Comparison of ENCODE assay signal across 17 cellular contexts in genomic region chr15:40146037-40146436, GRCh38. TPM values are rescaled to one million over a fixed set of nuclear protein-coding genes. Genes with fewer than 3 reads are reported as not detected.
DNase-seq lines count a peak whose midpoint lies in the region; ATAC-seq, FAIRE-seq and TF ChIP-seq lines count a peak whose summit lies in the region.
"Had no signal": no experiment of that assay in that cellular context is flagged by ENCODE, and none has a peak within 500 bp of the region (broad histone marks: within the 10 kb centered on the region; RNA-seq: fewer than 3 reads in every experiment).

No MANE protein-coding gene starts in this region.

- H3K79me1 ChIP-seq in H1 (ENCODE audit: low read depth, low read length): no peaks in the 10 kb centered on the region

- no TSS peak for BruUV-seq in Panc1 (replicated peaks; lab: Mats Ljungman, UMichigan)

- H3K27ac Mint-ChIP-seq in osteocyte (ENCODE audit: unreplicated experiment): no peak overlapping the region
- H3K27ac Mint-ChIP-seq: activated naive CD8-positive, alpha-beta T cell; CD8-positive, alpha-beta T cell; memory B cell had no signal

- TF ChIP-seq EP300 in H1 (IDR thresholded peaks at IDR 0.05; ENCODE audit: borderline replicate concordance in 1 of 2, low read depth in 2 of 2, low read length in 2 of 2): no peak

- H3K27me3 Mint-ChIP-seq in osteocyte (ENCODE audit: unreplicated experiment): no peaks in the 10 kb centered on the region
- H3K27me3 Mint-ChIP-seq: activated naive CD8-positive, alpha-beta T cell; memory B cell had no signal

- H2AFZ ChIP-seq in H1 (ENCODE audit: low read length): peak overlapping the region; percentile 67; the same call in 1 of the 2 replicates

- in situ Hi-C loops in Panc1 (cut with HindIII; ENCODE audit: low pct_unique_long_range_greater_than_20kb, low sequenced_read_pairs): no loop called here

- H3K27me3 ChIP-seq in Panc1 (ENCODE audit: control insufficient read depth, insufficient read depth, low read length) (no peaks in the 10 kb centered on the region), H1 (replicated peaks in 1 of 4; ENCODE audit: control insufficient read depth in 3 of 4, extremely low read depth in 1 of 4, insufficient read depth in 3 of 4, low read length in 3 of 4) (no peaks in the 10 kb centered on the region)
- H3K27me3 ChIP-seq: stomach had no signal

- WGBS in H1 (ENCODE audit: extremely low coverage in 1 of 2, insufficient coverage in 1 of 2, insufficient read length in 1 of 2, insufficient replicate concordance in 2 of 2, low coverage in 1 of 2, low lambda C conversion rate in 2 of 2, missing lambda C conversion rate in 1 of 2), 2 experiments: 92% methylated on average over 4 of the region's 4 CpGs; no CpG with 5 or more reads in 1 of the 2 experiments

- FAIRE-seq in H1 (lab: Jason Lieb, UNC): no peak

- no peak for TF ChIP-seq RAD21 in H1 (IDR thresholded peaks at IDR 0.05 in 1 of 2, conservative IDR thresholded peaks at IDR 0.05 in 1 of 2; ENCODE audit: low read depth in 2 of 2, low read length in 2 of 2)

- no peaks in the 10 kb centered on the region for H3K79me2 ChIP-seq in H1 (ENCODE audit: control insufficient read depth in 1 of 2, insufficient read depth in 2 of 2, low read length in 2 of 2)

- H3K36me3 Mint-ChIP-seq in osteocyte (ENCODE audit: unreplicated experiment): no peaks in the 10 kb centered on the region
- H3K36me3 Mint-ChIP-seq: activated naive CD8-positive, alpha-beta T cell; CD8-positive, alpha-beta T cell; memory B cell had no signal

- H3K14ac ChIP-seq in H1 (ENCODE audit: insufficient read length): no peak overlapping the region

- no peak for TF ChIP-seq POLR2A in H1 (IDR thresholded peaks at IDR 0.05; ENCODE audit: control extremely low read depth in 1 of 2, low read depth in 2 of 2, low read length in 2 of 2)

- H3K4me3 Mint-ChIP-seq in osteocyte (ENCODE audit: unreplicated experiment): no peak overlapping the region
- H3K4me3 Mint-ChIP-seq: activated naive CD8-positive, alpha-beta T cell; CD8-positive, alpha-beta T cell; memory B cell had no signal

- H3K27ac ChIP-seq in Panc1 (ENCODE audit: low read length) (no peak overlapping the region), H1 (ENCODE audit: low read depth, low read length) (no peak overlapping the region)
- H3K27ac ChIP-seq: SK-N-MC, skin epidermis, stomach had no signal

- H2BK20ac ChIP-seq in H1 (ENCODE audit: low read length): no peak overlapping the region

- H3K56ac ChIP-seq in H1 (replicated peaks; ENCODE audit: insufficient read length, low read depth, low read length): no peak overlapping the region

- no peak overlapping the region for H2BK12ac ChIP-seq in H1 (ENCODE audit: low read depth, low read length)

- no peak overlapping the region for H3K4me2 ChIP-seq in H1 (ENCODE audit: insufficient read depth in 1 of 2, low read depth in 2 of 2, low read length in 2 of 2)

- no peak overlapping the region for H3K18ac ChIP-seq in H1 (ENCODE audit: extremely low read depth, low read length)

- DNase-seq in HCEC 1CT (peak; percentile 43), Panc1 (ENCODE audit: low read depth, low spot score) (no peak), H1 (ENCODE audit: low read depth in 1 of 2, low spot score in 2 of 2) (peak in 1 of 2 experiments; percentile 16), skeletal muscle cell (ENCODE audit: low read depth) (peak; percentile 12), hippocampal formation (lab: John Stamatoyannopoulos, UW) (no peak), osteocyte (ENCODE audit: extremely low spot score, unreplicated experiment) (no peak), NOMO-1 treated with dmso at 0.1 percent for 144 hours (lab: John Stamatoyannopoulos, UW; ENCODE audit: unreplicated experiment) (no peak), DMS79 (lab: John Stamatoyannopoulos, UW) (no peak)
- DNase-seq: erythroblast, MM.1S, NCI-H2171 treated with DMSO at 0.1 percent for 48 hours, stomach had no signal

- no peak overlapping the region for H4K8ac ChIP-seq in H1 (ENCODE audit: extremely low read depth, insufficient read depth, low read length)

- H4K5ac ChIP-seq in H1 (ENCODE audit: insufficient read length, low read depth, low read length): no peak overlapping the region

- no peak overlapping the region for H2BK120ac ChIP-seq in H1 (replicated peaks; ENCODE audit: low read depth, low read length)

- no peaks in the 10 kb centered on the region for H3K9me3 ChIP-seq in Panc1 (ENCODE audit: control insufficient read depth, insufficient read depth, low read depth, low read length)
- no peaks in the 10 kb centered on the region for H3K9me3 ChIP-seq in H1 (ENCODE audit: insufficient read depth in 2 of 2, low read depth in 1 of 2, low read length in 1 of 2)
- H3K9me3 ChIP-seq: stomach had no signal

- no peak overlapping the region for H3K9ac ChIP-seq in H1 (replicated peaks in 1 of 4; ENCODE audit: extremely low read depth in 1 of 4, low read depth in 3 of 4, low read length in 3 of 4)

- H3K4ac ChIP-seq in H1 (replicated peaks; ENCODE audit: insufficient read length, low read depth, low read length): no peak overlapping the region

- H2AK5ac ChIP-seq in H1 (ENCODE audit: low read depth, low read length): no peak overlapping the region

- TF ChIP-seq CTCF in Panc1 (IDR thresholded peaks at IDR 0.05) (no peak), H1 (IDR thresholded peaks at IDR 0.05; ENCODE audit: control extremely low read depth in 1 of 3, insufficient read depth in 1 of 3, low read depth in 1 of 3, low read length in 3 of 3) (no peak), osteocyte (IDR thresholded peaks at IDR 0.05) (no peak)

- no peaks in the 10 kb centered on the region for H3K9me3 Mint-ChIP-seq in osteocyte (ENCODE audit: unreplicated experiment)
- H3K9me3 Mint-ChIP-seq: CD8-positive, alpha-beta T cell; memory B cell had no signal

- no peak overlapping the region for H3K23ac ChIP-seq in H1 (ENCODE audit: insufficient read length)

- no peaks in the 10 kb centered on the region for H4K20me1 ChIP-seq in H1 (replicated peaks in 1 of 2; ENCODE audit: control insufficient read depth in 1 of 2, insufficient read depth in 2 of 2, low read length in 2 of 2)

- H3K23me2 ChIP-seq in H1 (ENCODE audit: low read depth, low read length): no peaks in the 10 kb centered on the region

- no peak overlapping the region for H4K91ac ChIP-seq in H1 (replicated peaks; ENCODE audit: insufficient read length, low read length)

- H3K4me1 Mint-ChIP-seq in osteocyte (ENCODE audit: unreplicated experiment): peaks cover 4% of the 10 kb centered on the region
- H3K4me1 Mint-ChIP-seq: memory B cell had no signal

- no peaks in the 10 kb centered on the region for H3K36me3 ChIP-seq in Panc1 (ENCODE audit: control insufficient read depth, insufficient read depth, low read length)
- H3K36me3 ChIP-seq in H1 (ENCODE audit: control insufficient read depth in 2 of 4, insufficient read depth in 4 of 4, low read length in 3 of 4): no peaks in the 10 kb centered on the region
- H3K36me3 ChIP-seq: stomach had no signal

- no peak overlapping the region for H2BK5ac ChIP-seq in H1 (ENCODE audit: low read depth, low read length)

- H3K4me1 ChIP-seq in Panc1 (ENCODE audit: control insufficient read depth, insufficient read depth, low read length) (no peaks in the 10 kb centered on the region), H1 (replicated peaks in 1 of 4; ENCODE audit: control insufficient read depth in 3 of 4, insufficient read depth in 4 of 4, low read length in 3 of 4) (no peaks in the 10 kb centered on the region)

- CTCF ChIA-PET in Panc1 (lab: Charles Lee) (no interaction called here), H1 (lab: Charles Lee; ENCODE audit: partially characterized antibody) (no interaction called here)

- no peak overlapping the region for H3K4me3 ChIP-seq in Panc1 (ENCODE audit: low read depth in 2 of 2, low read length in 2 of 2)
- H3K4me3 ChIP-seq in H1 (ENCODE audit: extremely low read depth in 1 of 4, insufficient read depth in 2 of 4, low read depth in 3 of 4, low read length in 4 of 4): no peak overlapping the region
- H3K4me3 ChIP-seq in skeletal muscle cell (ENCODE audit: low read depth, low read length): no peak overlapping the region
- H3K4me3 ChIP-seq: SK-N-MC, skin epidermis, stomach had no signal

- no peak overlapping the region for H2BK15ac ChIP-seq in H1 (ENCODE audit: low read length)

- intact Hi-C loops in Panc1 (cut with micrococcal nuclease; ENCODE audit: unreplicated experiment): no loop called here

- peak; percentile 79 for ATAC-seq in Panc1
- ATAC-seq: CD8-positive, alpha-beta T cell had no signal

- POLR2A ChIA-PET in Panc1 (lab: Charles Lee) (no interaction called here), H1 (lab: Charles Lee; ENCODE audit: partially characterized antibody) (no interaction called here)

TF ChIP-seq in H1, 55 proteins besides CTCF, POLR2A, EP300 and RAD21 (continues in another document):
- TF ChIP-seq CREB1 (IDR thresholded peaks at IDR 0.05) (no peak), POU5F1 (IDR thresholded peaks at IDR 0.05; ENCODE audit: low read depth, low read length) (no peak), ASH2L (IDR thresholded peaks at IDR 0.05; ENCODE audit: low read length) (no peak), SP2 (IDR thresholded peaks at IDR 0.05; ENCODE audit: low read length) (no peak)

RNA-seq across cellular contexts. Expression of gene BUB1B, which starts 14.8 kb away (rescaled TPM):
- total RNA-seq in Panc1 (2021; ENCODE audit: unreplicated experiment) (67.8 TPM), osteocyte (8.0 and 8.5 TPM in 2 replicates)
- 22.3 TPM for polyA plus RNA-seq in Panc1 (2012; ENCODE audit: insufficient read length)
- 144 and 153 TPM in 2 replicates for total RNA-seq in H1 (2021; fragmentation: NEBNext Ultra II Directional; extraction: Animal tissue kit (Norgen Biotek cat#: 25700))
- polyA plus RNA-seq in H1 (2011; rRNA removed): 31.7 and 48.9 TPM in 2 replicates
- polyA plus RNA-seq in H1 (2011; cell fraction: cytosol; rRNA removed): 68.3 TPM
- 101 TPM for polyA plus RNA-seq in H1 (2011; cell fraction: nucleus; rRNA removed)
- 93.4 to 126 TPM (median 104 TPM) in 4 replicates for polyA plus RNA-seq in H1 (2012, experiment 1 of 2)
- polyA plus RNA-seq in H1 (2012, experiment 2 of 2): 5.9 TPM
- 72.9 TPM for polyA plus RNA-seq in H1 (2013, experiment 1 of 2)
- 69.3 TPM for polyA plus RNA-seq in H1 (2013, experiment 2 of 2)
- polyA minus RNA-seq in H1 (2011; rRNA and poly(A)+ RNA removed): 72.1 and 91.2 TPM in 2 replicates
- polyA minus RNA-seq in H1 (2011; cell fraction: cytosol; rRNA and poly(A)+ RNA removed): 43.2 TPM
- 127 TPM for polyA minus RNA-seq in H1 (2011; cell fraction: nucleus; rRNA and poly(A)+ RNA removed)

RNA-seq across cellular contexts. Expression of gene BMF, which starts 37.4 kb away (rescaled TPM):
- total RNA-seq in Panc1 (2021; ENCODE audit: unreplicated experiment) (7.8 TPM), osteocyte (39.3 and 46.6 TPM in 2 replicates)
- polyA plus RNA-seq in Panc1 (2012; ENCODE audit: insufficient read length): 9.4 TPM
- total RNA-seq in H1 (2021; fragmentation: NEBNext Ultra II Directional; extraction: Animal tissue kit (Norgen Biotek cat#: 25700)): 24.2 and 30.9 TPM in 2 replicates
- polyA plus RNA-seq in H1 (2011; rRNA removed): 21.2 and 29.0 TPM in 2 replicates
- polyA plus RNA-seq in H1 (2011; cell fraction: cytosol; rRNA removed): 23.4 TPM
- 28.4 TPM for polyA plus RNA-seq in H1 (2011; cell fraction: nucleus; rRNA removed)
- polyA plus RNA-seq in H1 (2012, experiment 1 of 2): 20.6 to 25.4 TPM (median 23.4 TPM) in 4 replicates
- polyA plus RNA-seq in H1 (2012, experiment 2 of 2): 20.0 TPM
- 9.5 TPM for polyA plus RNA-seq in H1 (2013, experiment 1 of 2)
- polyA plus RNA-seq in H1 (2013, experiment 2 of 2): 9.4 TPM
- 36.9 and 38.5 TPM in 2 replicates for polyA minus RNA-seq in H1 (2011; rRNA and poly(A)+ RNA removed)
- 23.9 TPM for polyA minus RNA-seq in H1 (2011; cell fraction: cytosol; rRNA and poly(A)+ RNA removed)
- 28.7 TPM for polyA minus RNA-seq in H1 (2011; cell fraction: nucleus; rRNA and poly(A)+ RNA removed)

Comparison
In these comparisons a context has a peak if more than half of its experiments do, and no peak if none do; other contexts are left out.
1. DNase-seq: peak in HCEC 1CT (single experiment) and skeletal muscle cell (single experiment); none in Panc1 (single experiment), hippocampal formation (0 of 2), osteocyte (single experiment), NOMO-1 treated with dmso at 0.1 percent for 144 hours (single experiment) and DMS79 (single experiment).